ENCODE assay signal across 8 cellular contexts in genomic region chr1:88684482-88685238, GRCh38. TPM values are rescaled to one million over a fixed set of nuclear protein-coding genes. Genes with fewer than 3 reads are reported as not detected.
DNase-seq lines count a peak whose midpoint lies in the region; ATAC-seq, FAIRE-seq and TF ChIP-seq lines count a peak whose summit lies in the region.

No MANE protein-coding gene starts in this region.

- DNase-seq in GM03348 (ENCODE audit: low spot score) (peak; percentile 63), HCEC 1CT (peak; percentile 56), MG63 (peak; percentile 83), heart right ventricle (peak; percentile 41 to 54), posterior vena cava (ENCODE audit: low spot score) (peak; percentile 84), urothelium cell line (ENCODE audit: low spot score) (peak; percentile 65)
- peak; percentile 13 for DNase-seq in activated naive CD8-positive, alpha-beta T cell treated with anti-CD3 and anti-CD28 coated beads, Interleukin-2, amount 50 U/mL, for 16 hours (ENCODE audit: low read depth, low spot score)

- H3K9me3 ChIP-seq in MG63 (peaks cover 2% of the 10 kb centered on the region; the same call in 1 of the 2 replicates), heart right ventricle (no peaks in the 10 kb centered on the region)

- peaks cover 0 to 36% (median 32%) of the 10 kb centered on the region in 9 donors for H3K4me1 ChIP-seq in heart right ventricle

- 0 to 1% methylated on average over 51 to 58 of the region's 58 CpGs for WGBS in heart right ventricle, 2 donors

- ATAC-seq in SK-N-SH treated with all-trans-retinoic acid at 6 μM for 48 hours (peak; percentile 67), heart right ventricle (peak; percentile 23 to 75 (median 54))

- peak overlapping the region; percentile 76 to 98 (median 93) for H3K27ac ChIP-seq in heart right ventricle

- H3K27me3 ChIP-seq in MG63 (no peaks in the 10 kb centered on the region), heart right ventricle (no peaks in the 10 kb centered on the region)

- no peak for FAIRE-seq in urothelium cell line (lab: Jason Lieb, UNC)

- TF ChIP-seq CTCF in heart right ventricle (IDR thresholded peaks at IDR 0.05) = peak in 1 of 9 donors; percentile 13

- H3K36me3 ChIP-seq in MG63 (peaks cover 5% of the 10 kb centered on the region; the same call in 1 of the 2 replicates), heart right ventricle (peaks cover 0 to 8% (median 0%) of the 10 kb centered on the region in 9 donors)

- peak overlapping the region; percentile 91 for H3K4me3 ChIP-seq in MG63
- H3K4me3 ChIP-seq in heart right ventricle = peak overlapping the region; percentile 85 to 98 (median 95)

- intact Hi-C loops in heart right ventricle (cut with DNase I) (loop anchor here in 2 of 10 donors (2.0 to 10.0 kb wide), 2 partner anchors 206 to 210 kb away; partner anchors contain the start of gene GTF2B (in 2 of the 2)), posterior vena cava (cut with DNase I) (no loop called here)

TF ChIP-seq in SK-N-SH treated with all-trans-retinoic acid at 6 μM for 48 hours, 23 proteins besides CTCF, POLR2A, EP300 and RAD21:
- no peak for TF ChIP-seq CREB5 (CRISPR knock-in tag; IDR thresholded peaks at IDR 0.05; ENCODE audit: low read depth)
- no peak for TF ChIP-seq RARB (CRISPR knock-in tag; IDR thresholded peaks at IDR 0.05)
- no peak for TF ChIP-seq ZNF70 (CRISPR knock-in tag; IDR thresholded peaks at IDR 0.05)

RNA-seq across cellular contexts. Expression of gene PKN2, which starts 0.6 kb away (rescaled TPM):
- 16.5 and 18.0 TPM in 2 replicates for total RNA-seq in MG63 (2014; rRNA removed; shearing (Covaris generic); ENCODE audit: low replicate concordance)
- total RNA-seq in heart right ventricle = 10 to 100 TPM; 24.9 to 42.8 (median 34.7) TPM
- 10 to 100 TPM in 1 of 2 donors, 1 to 10 TPM in 1; 6.2 to 14.7 TPM for polyA plus RNA-seq in heart right ventricle
- 10 to 100 TPM; 31.3 to 37.4 TPM for total RNA-seq in posterior vena cava

Comparison
In these comparisons a context has a peak if more than half of its experiments do, and no peak if none do; other contexts are left out.
1. Peak in every context shown above with its lines: DNase-seq, ATAC-seq, H3K4me3 ChIP-seq and H3K27ac ChIP-seq.
2. DNase-seq: peak in every context shown above with its lines; median percentile 84 in posterior vena cava; 83 in MG63; 65 in urothelium cell line; 63 in GM03348; 56 in HCEC 1CT; 48 in heart right ventricle; 13 in activated naive CD8-positive, alpha-beta T cell treated with anti-CD3 and anti-CD28 coated beads, Interleukin-2, amount 50 U/mL, for 16 hours.